In the genomic region with DNA sequence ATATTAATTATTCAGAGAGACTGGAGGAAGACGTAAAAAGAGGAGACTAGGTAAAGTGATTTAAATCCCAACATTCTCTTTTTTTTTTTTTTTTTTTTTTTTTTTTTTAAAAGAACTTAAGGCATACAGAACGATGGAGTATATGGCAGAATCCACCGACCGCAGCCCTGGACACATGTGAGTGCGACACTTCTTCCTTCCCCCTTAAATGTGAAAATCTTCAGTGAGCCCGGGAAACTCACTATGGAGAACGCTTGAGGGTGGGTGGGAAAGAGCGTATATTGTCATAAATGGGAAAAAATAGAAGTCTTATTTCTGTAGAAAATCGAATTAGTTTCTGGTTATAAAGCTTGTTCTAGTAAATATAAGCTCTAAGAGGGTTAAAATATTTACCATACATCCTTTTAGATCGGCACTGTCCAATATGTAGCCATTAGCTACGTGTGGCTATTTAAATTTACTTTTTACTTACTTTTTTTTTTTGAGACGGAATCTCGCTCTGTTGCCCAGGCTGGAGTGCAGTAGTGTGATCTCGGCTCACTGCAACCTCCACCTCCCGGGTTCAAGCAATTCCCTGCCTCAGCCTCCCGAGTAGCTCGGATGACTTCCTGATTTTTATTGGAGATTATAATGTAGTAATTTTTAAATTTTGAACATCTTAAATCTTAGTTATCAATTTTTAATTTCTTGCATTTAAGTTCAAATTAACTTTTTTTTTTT, we compare ENCODE assay signal across 8 cellular contexts. TPM values are rescaled to one million over a fixed set of nuclear protein-coding genes. Genes with fewer than 3 reads are reported as not detected.
DNase-seq lines count a peak whose midpoint lies in the region; ATAC-seq, FAIRE-seq and TF ChIP-seq lines count a peak whose summit lies in the region.

No MANE protein-coding gene starts in this region.

- CTCF ChIA-PET in A549 (lab: Yijun Ruan, JAX) (interaction anchor here (0.7 to 2.7 kb wide), 5 partner anchors 9 to 202 kb away, joined by 3 to 13 read pairs (median 4); no protein-coding TSS in a partner anchor), GM10248 (lab: Yijun Ruan, JAX) (interaction anchor here (0.9 to 2.7 kb wide), 7 partner anchors 9 to 265 kb away, joined by 3 to 16 read pairs (median 4); no protein-coding TSS in a partner anchor)

- no peaks in the 10 kb centered on the region for H3K27me3 ChIP-seq in iPS-20b (ENCODE audit: insufficient read depth, low read length)

- H3K9me3 Mint-ChIP-seq in stimulated activated effector memory CD8-positive, alpha-beta T cell treated with anti-CD3 and anti-CD28 coated beads, Interleukin-12 subunit alpha, Interleukin-12 subunit beta, amount 100 ng/mL, for 72 hours = no peaks in the 10 kb centered on the region

- H3K4me1 Mint-ChIP-seq in stimulated activated effector memory CD8-positive, alpha-beta T cell treated with anti-CD3 and anti-CD28 coated beads, Interleukin-12 subunit alpha, Interleukin-12 subunit beta, amount 100 ng/mL, for 72 hours = peaks cover 13% of the 10 kb centered on the region

- peak overlapping the region; percentile 78 for H3K4me3 Mint-ChIP-seq in stimulated activated effector memory CD8-positive, alpha-beta T cell treated with anti-CD3 and anti-CD28 coated beads, Interleukin-12 subunit alpha, Interleukin-12 subunit beta, amount 100 ng/mL, for 72 hours

- TF ChIP-seq EP300 in A549 (IDR thresholded peaks at IDR 0.05) = no peak

- H3K4me3 ChIP-seq in A549 (peak overlapping the region; percentile 80), iPS-20b (ENCODE audit: low read length) (peak overlapping the region; percentile 94)

- H3K27ac Mint-ChIP-seq in stimulated activated effector memory CD8-positive, alpha-beta T cell treated with anti-CD3 and anti-CD28 coated beads, Interleukin-12 subunit alpha, Interleukin-12 subunit beta, amount 100 ng/mL, for 72 hours = peak overlapping the region; percentile 92

- peaks cover 7% of the 10 kb centered on the region for H3K36me3 Mint-ChIP-seq in stimulated activated effector memory CD8-positive, alpha-beta T cell treated with anti-CD3 and anti-CD28 coated beads, Interleukin-12 subunit alpha, Interleukin-12 subunit beta, amount 100 ng/mL, for 72 hours

- 2% methylated on average over 17 of the region's 17 CpGs for WGBS in A549 (ENCODE audit: missing lambda C conversion rate)

- H3K9me3 ChIP-seq in A549 (no peaks in the 10 kb centered on the region), iPS-20b (ENCODE audit: insufficient read depth, low read depth, low read length) (no peaks in the 10 kb centered on the region)

- H3K4me1 ChIP-seq in A549 (peaks cover 18% of the 10 kb centered on the region; the same call in 2 of the 3 replicates), iPS-20b (ENCODE audit: insufficient read depth, low read length) (no peaks in the 10 kb centered on the region; the same call in 1 of the 2 replicates)

- H3K27ac ChIP-seq in A549 (peak overlapping the region; percentile 89 to 97), iPS-20b (ENCODE audit: low read length) (no peak overlapping the region)

- POLR2A ChIA-PET in A549 (lab: Yijun Ruan, JAX) = interaction anchor here (0.6 to 0.8 kb wide), 2 partner anchors 9 to 1456 kb away, joined by 3 to 8 read pairs; no protein-coding TSS in a partner anchor
- POLR2A ChIA-PET in GM10248 (lab: Yijun Ruan, JAX) = interaction anchor here (0.9 to 1.1 kb wide), 2 partner anchors 10 to 197 kb away, joined by 4 to 6 read pairs; no protein-coding TSS in a partner anchor

- DNase-seq in A549 (ENCODE audit: low read depth in 1 of 2, low spot score in 1 of 2) = peak in 1 of 2 experiments; percentile 21
- DNase-seq in GM10248 (ENCODE audit: extremely low spot score) = peak; percentile 18
- peak; percentile 45 for DNase-seq in NCI-H2171 treated with DMSO at 0.1 percent for 48 hours (lab: John Stamatoyannopoulos, UW)
- DNase-seq in astrocyte of the hippocampus (ENCODE audit: low read depth, low spot score) = peak; percentile 31
- no peak for DNase-seq in stimulated activated effector memory CD8-positive, alpha-beta T cell treated with anti-CD3 and anti-CD28 coated beads, Interleukin-12 subunit alpha, Interleukin-12 subunit beta, amount 100 ng/mL, for 72 hours (ENCODE audit: low spot score in 2 of 2)

- no peak for TF ChIP-seq RAD21 in A549 (conservative IDR thresholded peaks at IDR 0.05 in 1 of 2, IDR thresholded peaks at IDR 0.05 in 1 of 2)

- no peak for TF ChIP-seq POLR2A in A549 (IDR thresholded peaks at IDR 0.05; ENCODE audit: low read length)

- peak overlapping the region; percentile 95 for H3K4me2 ChIP-seq in A549

- no peak for FAIRE-seq in A549 (lab: Jason Lieb, UNC)

- peaks cover 23% of the 10 kb centered on the region for H3K36me3 ChIP-seq in iPS-20b (ENCODE audit: insufficient read depth, low read depth, low read length)

- peak overlapping the region; percentile 85; the same call in 1 of the 2 replicates for H3K9ac ChIP-seq in iPS-20b (ENCODE audit: low read depth, low read length)

- ATAC-seq in A549 = peak in 1 of 2 experiments; percentile 33; a peak in 3 of 6 replicates
- ATAC-seq in stimulated activated effector memory CD8-positive, alpha-beta T cell treated with anti-CD3 and anti-CD28 coated beads, Interleukin-12 subunit alpha, Interleukin-12 subunit beta, amount 100 ng/mL, for 72 hours = no peak
- no peak for ATAC-seq in HG02763 (IDR thresholded peaks at IDR 0.05; ENCODE audit: unreplicated experiment)
- no peak for ATAC-seq in HG02884 (IDR thresholded peaks at IDR 0.05; ENCODE audit: unreplicated experiment)

- TF ChIP-seq CTCF in A549 (IDR thresholded peaks at IDR 0.05) (no peak), GM10248 (IDR thresholded peaks at IDR 0.05; ENCODE audit: control extremely low read depth, extremely low read depth, low read depth, missing control alignments) (no peak)

TF ChIP-seq in A549, 52 proteins besides CTCF, POLR2A, EP300 and RAD21:
- TF ChIP-seq CHD2 (IDR thresholded peaks at IDR 0.05; ENCODE audit: low read length, partially characterized antibody) (no peak), NPAS2 (CRISPR knock-in tag; IDR thresholded peaks at IDR 0.05; ENCODE audit: borderline replicate concordance) (no peak), TP53 (CRISPR knock-in tag; IDR thresholded peaks at IDR 0.05) (no peak), HEYL (CRISPR knock-in tag; IDR thresholded peaks at IDR 0.05) (no peak), CHD4 (IDR thresholded peaks at IDR 0.05; ENCODE audit: borderline replicate concordance) (no peak), ZFP36 (IDR thresholded peaks at IDR 0.05; ENCODE audit: borderline replicate concordance, partially characterized antibody) (no peak), FOSB (CRISPR knock-in tag; IDR thresholded peaks at IDR 0.05) (no peak), RFX5 (IDR thresholded peaks at IDR 0.05) (no peak), HDAC2 (IDR thresholded peaks at IDR 0.05) (no peak), FOSL2 (IDR thresholded peaks at IDR 0.05) (no peak), FOSL2 (CRISPR knock-in tag; IDR thresholded peaks at IDR 0.05) (no peak), JUN (IDR thresholded peaks at IDR 0.05) (no peak), ZNF302 (CRISPR knock-in tag; IDR thresholded peaks at IDR 0.05) (no peak), RNF2 (IDR thresholded peaks at IDR 0.05; ENCODE audit: borderline replicate concordance, low read depth) (no peak), EHMT2 (IDR thresholded peaks at IDR 0.05; ENCODE audit: low read depth) (no peak)

RNA-seq across cellular contexts. Expression of a gene that starts 0.9 kb away (rescaled TPM):
- 60.6 and 66.5 TPM in 2 replicates for polyA plus RNA-seq in A549 (2011; rRNA removed)
- polyA plus RNA-seq in A549 (2012; cell fraction: cytosol; rRNA removed) = 14.0 and 14.6 TPM in 2 replicates
- 7.7 and 11.6 TPM in 2 replicates for polyA plus RNA-seq in A549 (2012; cell fraction: nucleus; rRNA removed)
- polyA plus RNA-seq in A549 (2017; fragmentation: RNase III; extraction: RNeasy Plus Mini Kit Qiagen cat#74134 plus additional on column Dnase treatment) = 53.4 to 62.0 TPM (median 56.3 TPM) in 3 replicates
- polyA minus RNA-seq in A549 (2011; rRNA and poly(A)+ RNA removed) = 44.1 and 47.8 TPM in 2 replicates

Comparison
In these comparisons a context has a peak if more than half of its experiments do, and no peak if none do; other contexts are left out.
1. DNase-seq: peak in GM10248 (single experiment), NCI-H2171 treated with DMSO at 0.1 percent for 48 hours (single experiment) and astrocyte of the hippocampus (single experiment); none in stimulated activated effector memory CD8-positive, alpha-beta T cell treated with anti-CD3 and anti-CD28 coated beads, Interleukin-12 subunit alpha, Interleukin-12 subunit beta, amount 100 ng/mL, for 72 hours (0 of 2).